Comparison of ENCODE assay signal across 8 cellular contexts in genomic region chr1:19209990-19210771, GRCh38. TPM values are rescaled to one million over a fixed set of nuclear protein-coding genes. Genes with fewer than 3 reads are reported as not detected.
DNase-seq lines count a peak whose midpoint lies in the region; ATAC-seq and TF ChIP-seq lines count a peak whose summit lies in the region.

Gene UBR4, minus strand, starts transcription at chr1:19210266. Its CDS starts 18 bp downstream, at chr1:19210248.

- WGBS in testis, 2 donors: 1 to 2% methylated on average over 10 to 56 of the region's 80 CpGs

- peak within 1 kb of the TSS; percentile 88 to 98 for H3K27ac Mint-ChIP-seq in activated naive CD4-positive, alpha-beta T cell treated with anti-CD3 and anti-CD28 coated beads, Interleukin-2, amount 50 U/mL, for 72 hours

- H3K4me1 ChIP-seq in testis: peaks cover 48% of the 10 kb centered on the region

- H3K27me3 ChIP-seq in GM06990 (replicated peaks; ENCODE audit: control insufficient read depth, insufficient read depth, low read length) (no peaks in the 10 kb centered on the region), testis (no peaks in the 10 kb centered on the region)

- peak; percentile 68 for TF ChIP-seq POLR2A in testis (IDR thresholded peaks at IDR 0.05)

- intact Hi-C loops in testis (cut with DNase I; ENCODE audit: low total_unique reads): no loop called here

- H3K36me3 ChIP-seq in GM06990 (ENCODE audit: control insufficient read depth, insufficient read depth, low read length): no peaks in the 10 kb centered on the region
- no peaks in the 10 kb centered on the region for H3K36me3 ChIP-seq in testis (ENCODE audit: low read depth, missing control alignments)

- peaks cover 30 to 48% of the 10 kb centered on the region in 2 donors for H3K36me3 Mint-ChIP-seq in activated naive CD4-positive, alpha-beta T cell treated with anti-CD3 and anti-CD28 coated beads, Interleukin-2, amount 50 U/mL, for 72 hours

- peak within 1 kb of the TSS; percentile 71 for H3K4me3 ChIP-seq in GM06990 (replicated peaks; ENCODE audit: low read depth, low read length)
- H3K4me3 ChIP-seq in testis: peak within 1 kb of the TSS; percentile 73 to 100

- peak within 1 kb of the TSS; percentile 91 to 92 for H3K27ac ChIP-seq in testis

- ATAC-seq in HG02588 (IDR thresholded peaks at IDR 0.05; ENCODE audit: unreplicated experiment): peak; percentile 84
- ATAC-seq in SK-N-SH treated with all-trans-retinoic acid at 6 μM for 48 hours: peak; percentile 90
- peak; percentile 83 to 90 for ATAC-seq in activated naive CD4-positive, alpha-beta T cell treated with anti-CD3 and anti-CD28 coated beads, Interleukin-2, amount 50 U/mL, for 72 hours
- ATAC-seq in omental fat pad (ENCODE audit: low FRiP score): peak; percentile 97

- no peaks in the 10 kb centered on the region for H3K9me3 ChIP-seq in testis

- no peaks in the 10 kb centered on the region for H3K9me3 Mint-ChIP-seq in activated naive CD4-positive, alpha-beta T cell treated with anti-CD3 and anti-CD28 coated beads, Interleukin-2, amount 50 U/mL, for 72 hours

- no peak for TF ChIP-seq CTCF in GM06990 (IDR thresholded peaks at IDR 0.05; ENCODE audit: insufficient read depth, low read length, poor library complexity, severe bottlenecking)
- no peak for TF ChIP-seq CTCF in omental fat pad (IDR thresholded peaks at IDR 0.05)
- TF ChIP-seq CTCF in testis (IDR thresholded peaks at IDR 0.05): peak in 1 of 3 experiments; percentile 18

- DNase-seq in GM06990 (ENCODE audit: extremely low read depth, insufficient read length): peak; percentile 99
- peak; percentile 97 for DNase-seq in NCI-H1092 (lab: John Stamatoyannopoulos, UW)
- DNase-seq in activated naive CD4-positive, alpha-beta T cell treated with anti-CD3 and anti-CD28 coated beads, Interleukin-2, amount 50 U/mL, for 72 hours (ENCODE audit: low spot score in 2 of 2): peak; percentile 96 to 98
- peak; percentile 45 for DNase-seq in glomerular endothelial cell (ENCODE audit: extremely low read depth, low read depth, low spot score)
- peak; percentile 92 for DNase-seq in omental fat pad (ENCODE audit: low spot score)
- peak; percentile 96 for DNase-seq in testis

TF ChIP-seq in SK-N-SH treated with all-trans-retinoic acid at 6 μM for 48 hours, 23 proteins besides CTCF, POLR2A, EP300 and RAD21:
- TF ChIP-seq BACH2 (CRISPR knock-in tag; IDR thresholded peaks at IDR 0.05; ENCODE audit: borderline replicate concordance): no peak
- TF ChIP-seq ZFP30 (CRISPR knock-in tag; IDR thresholded peaks at IDR 0.05): no peak
- no peak for TF ChIP-seq ISL1 (CRISPR knock-in tag; IDR thresholded peaks at IDR 0.05)
- TF ChIP-seq ZNF70 (CRISPR knock-in tag; IDR thresholded peaks at IDR 0.05): no peak
- TF ChIP-seq CSRNP3 (CRISPR knock-in tag; IDR thresholded peaks at IDR 0.05): no peak
- TF ChIP-seq PPARA (CRISPR knock-in tag; IDR thresholded peaks at IDR 0.05; ENCODE audit: borderline replicate concordance): no peak
- TF ChIP-seq CSDC2 (CRISPR knock-in tag; IDR thresholded peaks at IDR 0.05): no peak
- TF ChIP-seq TOX (CRISPR knock-in tag; IDR thresholded peaks at IDR 0.05; ENCODE audit: borderline replicate concordance): no peak
TF ChIP-seq in SK-N-SH treated with all-trans-retinoic acid at 6 μM for 48 hours: peak in this region for 0.

RNA-seq across cellular contexts. Expression of gene UBR4, which starts in this region (rescaled TPM):
- total RNA-seq in activated naive CD4-positive, alpha-beta T cell treated with anti-CD3 and anti-CD28 coated beads, Interleukin-2, amount 50 U/mL, for 72 hours: 100 to 1,000 TPM; 156 to 199 TPM
- 100 and 186 TPM in 2 replicates for total RNA-seq in glomerular endothelial cell
- 100 to 1,000 TPM; 125 to 164 (median 133) TPM for total RNA-seq in omental fat pad
- total RNA-seq in testis: 100 to 1,000 TPM; 613 to 708 TPM
- 301 TPM for polyA plus RNA-seq in testis (ENCODE audit: insufficient read depth, low read depth, low replicate concordance)

Comparison
In these comparisons a context has a peak if more than half of its experiments do, and no peak if none do; other contexts are left out.
1. Peak in every context shown above with its lines: DNase-seq, ATAC-seq, H3K4me3 ChIP-seq and H3K27ac ChIP-seq.
2. DNase-seq: peak in every context shown above with its lines; median percentile 99 in GM06990; 97 in NCI-H1092; 97 in activated naive CD4-positive, alpha-beta T cell treated with anti-CD3 and anti-CD28 coated beads, Interleukin-2, amount 50 U/mL, for 72 hours; 96 in testis; 92 in omental fat pad; 45 in glomerular endothelial cell.